Comparison of ENCODE assay signal across 2 cellular contexts in the genomic region with DNA sequence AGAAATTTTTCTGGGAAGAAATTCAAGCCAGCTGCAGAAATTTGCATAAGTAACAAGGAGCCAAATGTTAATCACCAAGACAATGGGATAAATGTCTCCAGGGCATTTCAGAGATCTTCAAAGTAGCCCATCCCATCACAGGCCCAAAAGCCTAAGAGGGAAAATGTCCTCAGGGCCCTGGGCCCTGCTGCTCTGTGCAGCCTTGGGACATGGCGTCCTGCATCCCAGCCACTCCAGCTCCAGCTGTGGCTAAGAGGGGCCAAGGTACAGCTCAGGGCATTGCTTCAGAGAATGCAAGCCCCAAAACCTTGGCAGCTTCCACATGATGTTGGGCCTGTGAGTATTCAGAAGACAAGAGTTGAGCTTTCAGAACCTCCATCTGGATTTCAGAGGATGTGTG. TPM values are rescaled to one million over a fixed set of nuclear protein-coding genes. Genes with fewer than 3 reads are reported as not detected.
DNase-seq lines count a peak whose midpoint lies in the region; TF ChIP-seq lines count a peak whose summit lies in the region.
"Not testable (repeated sequence)": the region's sequence is repeated elsewhere in the genome, so short reads cannot be mapped to it uniquely, and the experiment has no call there.

No MANE protein-coding gene starts in this region.

- DNase-seq in ELF-1 (ENCODE audit: low read depth, low spot score) (peak; percentile 59), spleen (peak; percentile 51)

- not testable (repeated sequence) for H3K36me3 ChIP-seq in spleen

- not testable (repeated sequence) for TF ChIP-seq POLR2A in spleen (IDR thresholded peaks at IDR 0.05)

- intact Hi-C loops in spleen (cut with DNase I; ENCODE audit: low total_unique reads) = not testable (repeated sequence)

- not testable (repeated sequence) for H3K27ac ChIP-seq in spleen

- not testable (repeated sequence) for H3K9me3 ChIP-seq in spleen

- H3K4me3 ChIP-seq in spleen = not testable (repeated sequence)

- 84 to 95% (median 86%) methylated on average over 1 of the region's 1 CpG for WGBS in spleen, 5 donors

- H3K27me3 ChIP-seq in spleen (replicated peaks in 1 of 7) = peaks cover 0 to 12% (median 0%) of the 10 kb centered on the region in 7 donors

- not testable (repeated sequence) for H3K4me1 ChIP-seq in spleen

- TF ChIP-seq CTCF in spleen (IDR thresholded peaks at IDR 0.05 in 8 of 11, conservative IDR thresholded peaks at IDR 0.05 in 3 of 11) = not testable (repeated sequence)

RNA-seq across cellular contexts. Expression of a gene that starts 31.8 kb away (rescaled TPM):
- total RNA-seq in spleen = 10 to 100 TPM; 25.4 to 41.6 (median 29.9) TPM
- 1 to 10 TPM; 4.8 to 7.3 (median 6.8) TPM for polyA plus RNA-seq in spleen
